In the genomic region with DNA sequence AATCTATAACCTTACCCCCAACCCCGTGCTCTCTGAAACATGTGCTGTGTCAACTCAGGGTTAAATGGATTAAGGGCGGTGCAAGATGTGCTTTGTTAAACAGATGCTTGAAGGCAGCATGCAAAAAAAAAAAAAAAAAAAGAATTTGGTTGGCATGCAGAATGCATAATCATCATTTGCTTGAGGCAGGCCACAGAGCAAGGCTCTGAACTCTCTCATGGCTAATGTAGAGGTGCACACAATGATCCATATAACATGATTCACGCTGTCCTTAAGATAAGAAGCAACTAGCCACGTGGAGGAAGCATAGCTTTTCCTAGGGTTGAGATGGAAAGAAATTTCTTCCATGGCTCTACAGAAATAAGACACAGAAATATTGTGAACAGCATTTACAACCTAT, we compare ENCODE assay signal across 26 cellular contexts.
"Had no signal": no experiment of that assay in that cellular context is flagged by ENCODE, and none has a peak within 500 bp of the region (broad histone marks: within the 10 kb centered on the region; RNA-seq: fewer than 3 reads in every experiment).

No MANE protein-coding gene starts in this region.

- H3K4me3 ChIP-seq: colonic mucosa, esophagus squamous epithelium, gastroesophageal sphincter, heart left ventricle, hepatocyte, left lung, lower lobe of right lung, mucosa of descending colon had no signal

- H3K4me2 ChIP-seq: hepatocyte had no signal

- H3K4me1 ChIP-seq: colonic mucosa, esophagus squamous epithelium, foreskin keratinocyte, gastroesophageal sphincter, heart left ventricle, left lung, lower lobe of right lung had no signal

- H3K27me3 Mint-ChIP-seq: dendritic cell treated with granulocyte-macrophage colony-stimulating factor and Interleukin-4, amounts not matched to agents 40 ng/mL and 50 ng/mL, for 4 days; effector memory CD8-positive, alpha-beta T cell had no signal

- H3K79me2 ChIP-seq: hepatocyte had no signal

- H3K27ac ChIP-seq: colonic mucosa, epithelial cell of prostate, esophagus squamous epithelium, foreskin keratinocyte, gastroesophageal sphincter, heart left ventricle, hepatocyte, left lung, lower lobe of right lung had no signal

- H3K9me3 Mint-ChIP-seq: dendritic cell treated with granulocyte-macrophage colony-stimulating factor and Interleukin-4, amounts not matched to agents 40 ng/mL and 50 ng/mL, for 4 days; effector memory CD8-positive, alpha-beta T cell; immature natural killer cell; mesothelial cell of epicardium had no signal

- H3K27ac Mint-ChIP-seq: dendritic cell treated with granulocyte-macrophage colony-stimulating factor and Interleukin-4, amounts not matched to agents 40 ng/mL and 50 ng/mL, for 4 days; effector memory CD8-positive, alpha-beta T cell; endodermal cell; immature natural killer cell; mesothelial cell of epicardium had no signal

- H3K9me3 ChIP-seq: colonic mucosa, esophagus squamous epithelium, gastroesophageal sphincter, heart left ventricle, left lung, lower lobe of right lung, mucosa of descending colon had no signal

- H3K27me3 ChIP-seq: colonic mucosa, esophagus squamous epithelium, gastroesophageal sphincter, heart left ventricle, hepatocyte, left lung had no signal

- H3K4me1 Mint-ChIP-seq: immature natural killer cell, mesothelial cell of epicardium had no signal

- H3K4me3 Mint-ChIP-seq: dendritic cell treated with granulocyte-macrophage colony-stimulating factor and Interleukin-4, amounts not matched to agents 40 ng/mL and 50 ng/mL, for 4 days; effector memory CD8-positive, alpha-beta T cell; endodermal cell; immature natural killer cell; mesothelial cell of epicardium had no signal

- H2AFZ ChIP-seq: hepatocyte had no signal

- DNase-seq: colonic mucosa; cortex of kidney; effector CD8-positive, alpha-beta T cell; effector memory CD8-positive, alpha-beta T cell; endodermal cell; erythroblast; esophagus squamous epithelium; foreskin keratinocyte; heart left ventricle; hypothalamus; immature natural killer cell; islet precursor cell; kidney; kidney glomerular epithelial cell; left cardiac atrium; left lung; left ventricle myocardium superior; lower lobe of right lung; mesenchymal stem cell; mucosa of descending colon had no signal

- ATAC-seq: effector memory CD8-positive, alpha-beta T cell; esophagus mucosa; foreskin keratinocyte; gastroesophageal sphincter; heart left ventricle; left cardiac atrium; left lung; left ventricle myocardium superior; lower lobe of right lung; mucosa of descending colon had no signal
